8 cellular contexts compared by ENCODE assay signal in the genomic region with DNA sequence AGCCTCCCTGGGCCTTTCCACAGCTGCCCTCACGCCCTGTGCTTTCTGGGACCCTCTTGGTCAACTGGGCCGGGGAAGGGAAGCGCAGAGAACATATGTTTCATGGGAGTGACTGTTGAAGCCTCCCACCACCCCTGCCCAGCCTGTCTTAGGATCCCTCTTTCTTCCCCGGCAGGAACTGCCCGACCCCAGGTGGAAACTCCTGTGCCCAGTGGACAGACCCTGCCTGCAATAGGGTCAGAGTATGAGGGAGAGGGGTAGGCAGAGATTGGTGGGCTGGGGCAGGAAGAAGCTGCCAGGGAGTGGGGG. TPM values are rescaled to one million over a fixed set of nuclear protein-coding genes. Genes with fewer than 3 reads are reported as not detected.
DNase-seq lines count a peak whose midpoint lies in the region; ATAC-seq, FAIRE-seq and TF ChIP-seq lines count a peak whose summit lies in the region.

No MANE protein-coding gene starts in this region.

- intact Hi-C loops in activated T-helper 1 cell treated with anti-CD3 and anti-CD28 coated beads, Interleukin-12 subunit alpha, Interleukin-12 subunit beta, Interleukin-2, Interleukin-4 antibody, amounts not matched to agents 30 ng/mL and 10 ng/mL and 1 ng/mL, durations not matched to agents 14 hours and 24 hours and 36 hours (cut with micrococcal nuclease) = loop anchor here (1.0 kb wide), 1 partner anchor 11 kb away; the partner anchor contains the start of gene HEXIM2

- peak overlapping the region; percentile 24 for H3K4me3 ChIP-seq in HFF-Myc (replicated peaks; ENCODE audit: low read depth, low read length)
- peak overlapping the region; percentile 21 for H3K4me3 ChIP-seq in iPS-18a (ENCODE audit: low read length)

- no peak for TF ChIP-seq POLR2A in GM12891 (IDR thresholded peaks at IDR 0.05; ENCODE audit: low read depth, low read length)

- H3K27ac Mint-ChIP-seq in activated T-helper 1 cell treated with anti-CD3 and anti-CD28 coated beads, Interleukin-12 subunit alpha, Interleukin-12 subunit beta, Interleukin-2, Interleukin-4 antibody, amounts not matched to agents 30 ng/mL and 10 ng/mL and 1 ng/mL, durations not matched to agents 14 hours and 24 hours and 36 hours = peak overlapping the region; percentile 18
- H3K27ac Mint-ChIP-seq in stimulated activated effector memory CD8-positive, alpha-beta T cell treated with anti-CD3 and anti-CD28 coated beads, Interleukin-12 subunit alpha, Interleukin-12 subunit beta, amount 100 ng/mL, for 72 hours = peak overlapping the region; percentile 96

- no peak overlapping the region for H3K4me3 Mint-ChIP-seq in activated T-helper 1 cell treated with anti-CD3 and anti-CD28 coated beads, Interleukin-12 subunit alpha, Interleukin-12 subunit beta, Interleukin-2, Interleukin-4 antibody, amounts not matched to agents 30 ng/mL and 10 ng/mL and 1 ng/mL, durations not matched to agents 14 hours and 24 hours and 36 hours
- peak overlapping the region; percentile 62 for H3K4me3 Mint-ChIP-seq in stimulated activated effector memory CD8-positive, alpha-beta T cell treated with anti-CD3 and anti-CD28 coated beads, Interleukin-12 subunit alpha, Interleukin-12 subunit beta, amount 100 ng/mL, for 72 hours

- no peaks in the 10 kb centered on the region for H3K27me3 ChIP-seq in iPS-18a (ENCODE audit: control insufficient read depth, insufficient read depth, low read length)

- peaks cover 22% of the 10 kb centered on the region for H3K4me1 Mint-ChIP-seq in activated T-helper 1 cell treated with anti-CD3 and anti-CD28 coated beads, Interleukin-12 subunit alpha, Interleukin-12 subunit beta, Interleukin-2, Interleukin-4 antibody, amounts not matched to agents 30 ng/mL and 10 ng/mL and 1 ng/mL, durations not matched to agents 14 hours and 24 hours and 36 hours (ENCODE audit: low read depth)
- peaks cover 23% of the 10 kb centered on the region for H3K4me1 Mint-ChIP-seq in stimulated activated effector memory CD8-positive, alpha-beta T cell treated with anti-CD3 and anti-CD28 coated beads, Interleukin-12 subunit alpha, Interleukin-12 subunit beta, amount 100 ng/mL, for 72 hours

- peak overlapping the region; percentile 10 for H3K9ac ChIP-seq in iPS-18a (ENCODE audit: low read length)

- no peak for FAIRE-seq in GM12891 (lab: Jason Lieb, UNC)

- H3K9me3 ChIP-seq in iPS-18a (ENCODE audit: control insufficient read depth, low read depth, low read length) = no peaks in the 10 kb centered on the region

- H3K36me3 Mint-ChIP-seq in activated T-helper 1 cell treated with anti-CD3 and anti-CD28 coated beads, Interleukin-12 subunit alpha, Interleukin-12 subunit beta, Interleukin-2, Interleukin-4 antibody, amounts not matched to agents 30 ng/mL and 10 ng/mL and 1 ng/mL, durations not matched to agents 14 hours and 24 hours and 36 hours (ENCODE audit: low read depth) = no peaks in the 10 kb centered on the region
- peaks cover 6% of the 10 kb centered on the region for H3K36me3 Mint-ChIP-seq in stimulated activated effector memory CD8-positive, alpha-beta T cell treated with anti-CD3 and anti-CD28 coated beads, Interleukin-12 subunit alpha, Interleukin-12 subunit beta, amount 100 ng/mL, for 72 hours

- H3K4me1 ChIP-seq in iPS-18a (ENCODE audit: control insufficient read depth, low read depth, low read length) = peaks cover 24% of the 10 kb centered on the region

- no peaks in the 10 kb centered on the region for H3K9me3 Mint-ChIP-seq in activated T-helper 1 cell treated with anti-CD3 and anti-CD28 coated beads, Interleukin-12 subunit alpha, Interleukin-12 subunit beta, Interleukin-2, Interleukin-4 antibody, amounts not matched to agents 30 ng/mL and 10 ng/mL and 1 ng/mL, durations not matched to agents 14 hours and 24 hours and 36 hours
- no peaks in the 10 kb centered on the region for H3K9me3 Mint-ChIP-seq in stimulated activated effector memory CD8-positive, alpha-beta T cell treated with anti-CD3 and anti-CD28 coated beads, Interleukin-12 subunit alpha, Interleukin-12 subunit beta, amount 100 ng/mL, for 72 hours

- TF ChIP-seq CTCF in HFF-Myc (IDR thresholded peaks at IDR 0.05; ENCODE audit: low read depth, low read length, missing control alignments) = no peak

- H3K27me3 Mint-ChIP-seq in activated T-helper 1 cell treated with anti-CD3 and anti-CD28 coated beads, Interleukin-12 subunit alpha, Interleukin-12 subunit beta, Interleukin-2, Interleukin-4 antibody, amounts not matched to agents 30 ng/mL and 10 ng/mL and 1 ng/mL, durations not matched to agents 14 hours and 24 hours and 36 hours (ENCODE audit: insufficient read depth) = no peaks in the 10 kb centered on the region

- peak overlapping the region; percentile 73 for H3K27ac ChIP-seq in iPS-18a (ENCODE audit: low read length)

- H3K36me3 ChIP-seq in iPS-18a (ENCODE audit: control insufficient read depth, low read depth, low read length) = no peaks in the 10 kb centered on the region

- DNase-seq in HFF-Myc (ENCODE audit: extremely low read depth, low read depth) (no peak), GM12891 (ENCODE audit: insufficient read length, low spot score) (no peak), LoVo (ENCODE audit: low spot score) (no peak)
- DNase-seq in activated T-helper 1 cell treated with anti-CD3 and anti-CD28 coated beads, Interleukin-12 subunit alpha, Interleukin-12 subunit beta, Interleukin-2, Interleukin-4 antibody, amounts not matched to agents 30 ng/mL and 10 ng/mL and 1 ng/mL, durations not matched to agents 14 hours and 24 hours and 36 hours (ENCODE audit: low spot score) = no peak
- DNase-seq in stimulated activated effector memory CD8-positive, alpha-beta T cell treated with anti-CD3 and anti-CD28 coated beads, Interleukin-12 subunit alpha, Interleukin-12 subunit beta, amount 100 ng/mL, for 72 hours (ENCODE audit: low spot score in 2 of 2) = no peak
- DNase-seq in stimulated activated CD8-positive, alpha-beta memory T cell treated with anti-CD3 and anti-CD28 coated beads, Interleukin-4, amount 100 ng/mL, for 48 hours = no peak

- no peak for ATAC-seq in stimulated activated effector memory CD8-positive, alpha-beta T cell treated with anti-CD3 and anti-CD28 coated beads, Interleukin-12 subunit alpha, Interleukin-12 subunit beta, amount 100 ng/mL, for 72 hours
- no peak for ATAC-seq in HG03457 (IDR thresholded peaks at IDR 0.05; ENCODE audit: unreplicated experiment)

TF ChIP-seq in GM12891, 5 proteins besides CTCF, POLR2A, EP300 and RAD21:
- no peak for TF ChIP-seq POU2F2 (IDR thresholded peaks at IDR 0.05; ENCODE audit: low read depth, low read length)
- no peak for TF ChIP-seq SPI1 (IDR thresholded peaks at IDR 0.05; ENCODE audit: low read depth, low read length)
- TF ChIP-seq TAF1 (IDR thresholded peaks at IDR 0.05; ENCODE audit: low read depth, low read length) = no peak
- no peak for TF ChIP-seq POLR2AphosphoS5 (IDR thresholded peaks at IDR 0.05; ENCODE audit: low read depth, low read length)
- no peak for TF ChIP-seq PAX5 (IDR thresholded peaks at IDR 0.05; ENCODE audit: insufficient read depth, low read length, severe bottlenecking)
TF ChIP-seq in GM12891: peak in this region for 0.

RNA-seq across cellular contexts. Expression of gene HEXIM2, which starts 10.5 kb away (rescaled TPM):
- 6.7 and 7.1 TPM in 2 replicates for total RNA-seq in activated T-helper 1 cell treated with anti-CD3 and anti-CD28 coated beads, Interleukin-12 subunit alpha, Interleukin-12 subunit beta, Interleukin-2, Interleukin-4 antibody, amounts not matched to agents 30 ng/mL and 10 ng/mL and 1 ng/mL, durations not matched to agents 14 hours and 24 hours and 36 hours
- 8.7 TPM for polyA plus RNA-seq in GM12891 (2012; ENCODE audit: low read depth, missing spikeins)

RNA-seq across cellular contexts. Expression of gene HEXIM1, which starts 23.9 kb away (rescaled TPM):
- total RNA-seq in activated T-helper 1 cell treated with anti-CD3 and anti-CD28 coated beads, Interleukin-12 subunit alpha, Interleukin-12 subunit beta, Interleukin-2, Interleukin-4 antibody, amounts not matched to agents 30 ng/mL and 10 ng/mL and 1 ng/mL, durations not matched to agents 14 hours and 24 hours and 36 hours = 65.9 and 67.9 TPM in 2 replicates
- 21.4 TPM for polyA plus RNA-seq in GM12891 (2012; ENCODE audit: low read depth, missing spikeins)

RNA-seq across cellular contexts. Expression of gene ACBD4, which starts 36.7 kb away (rescaled TPM):
- 11.3 and 12.5 TPM in 2 replicates for total RNA-seq in activated T-helper 1 cell treated with anti-CD3 and anti-CD28 coated beads, Interleukin-12 subunit alpha, Interleukin-12 subunit beta, Interleukin-2, Interleukin-4 antibody, amounts not matched to agents 30 ng/mL and 10 ng/mL and 1 ng/mL, durations not matched to agents 14 hours and 24 hours and 36 hours
- polyA plus RNA-seq in GM12891 (2012; ENCODE audit: low read depth, missing spikeins) = 8.1 TPM

RNA-seq across cellular contexts. Expression of gene PLCD3, which starts 39.9 kb away (rescaled TPM):
- total RNA-seq in activated T-helper 1 cell treated with anti-CD3 and anti-CD28 coated beads, Interleukin-12 subunit alpha, Interleukin-12 subunit beta, Interleukin-2, Interleukin-4 antibody, amounts not matched to agents 30 ng/mL and 10 ng/mL and 1 ng/mL, durations not matched to agents 14 hours and 24 hours and 36 hours = 2.4 and 4.3 TPM in 2 replicates
- 0.53 TPM for polyA plus RNA-seq in GM12891 (2012; ENCODE audit: low read depth, missing spikeins)

RNA-seq across cellular contexts. Expression of gene FMNL1, which starts 49.5 kb away (rescaled TPM):
- 363 and 374 TPM in 2 replicates for total RNA-seq in activated T-helper 1 cell treated with anti-CD3 and anti-CD28 coated beads, Interleukin-12 subunit alpha, Interleukin-12 subunit beta, Interleukin-2, Interleukin-4 antibody, amounts not matched to agents 30 ng/mL and 10 ng/mL and 1 ng/mL, durations not matched to agents 14 hours and 24 hours and 36 hours
- polyA plus RNA-seq in GM12891 (2012; ENCODE audit: low read depth, missing spikeins) = 49.2 TPM
